22 cellular contexts compared by ENCODE assay signal in genomic region chr13:24894277-24894971, GRCh38.
A peak's percentile ranks its signal among the peaks of the same experiment; 100 is the strongest.
DNase-seq lines count a peak whose midpoint lies in the region; ATAC-seq and TF ChIP-seq lines count a peak whose summit lies in the region.
"Had no signal": no experiment of that assay in that cellular context is flagged by ENCODE, and none has a peak within 500 bp of the region (broad histone marks: within the 10 kb centered on the region; RNA-seq: fewer than 3 reads in every experiment).

No MANE protein-coding gene starts in this region.

- H3K36me3 ChIP-seq in esophagus muscularis mucosa, result peaks cover 4 to 67% (median 36%) of the 10 kb centered on the region in 4 donors

- no peaks in the 10 kb centered on the region for H3K4me1 ChIP-seq in right cardiac atrium (ENCODE audit: control insufficient read depth, insufficient read depth, low read length)
- H3K4me1 ChIP-seq in esophagus muscularis mucosa, result no peaks in the 10 kb centered on the region

- TF ChIP-seq CTCF in esophagus muscularis mucosa (IDR thresholded peaks at IDR 0.05) (no peak), omental fat pad (IDR thresholded peaks at IDR 0.05) (no peak)

- no peak for TF ChIP-seq POLR2A in esophagus muscularis mucosa (IDR thresholded peaks at IDR 0.05; ENCODE audit: low read depth)

- H3K27ac ChIP-seq in right cardiac atrium (ENCODE audit: low read length) (no peak overlapping the region), esophagus muscularis mucosa (replicated peaks in 1 of 4) (no peak overlapping the region)
- H3K27ac ChIP-seq: C4-2B, PC-9 had no signal

- ATAC-seq in right cardiac atrium (peak; percentile 29 to 38), Right ventricle myocardium superior (ENCODE audit: poor library complexity) (no peak), omental fat pad (ENCODE audit: low FRiP score) (peak; percentile 23)
- ATAC-seq: SK-N-SH treated with all-trans-retinoic acid at 6 μM for 48 hours had no signal

- DNase-seq in right cardiac atrium (peak in 1 of 3 donors; percentile 47), Right ventricle myocardium superior (no peak), esophagus muscularis mucosa (ENCODE audit: extremely low spot score) (peak; percentile 34), omental fat pad (ENCODE audit: low spot score) (no peak), SW480 (ENCODE audit: low spot score) (no peak), HuH-7 (ENCODE audit: low spot score) (no peak), DMS114 treated with DMSO at 0.1 percent for 48 hours (lab: John Stamatoyannopoulos, UW; ENCODE audit: unreplicated experiment) (no peak)
- DNase-seq: AML-193; CD8-positive, alpha-beta memory T cell; DMS53; GF-D8; Karpas-422; MV-4-11; NCI-H1105 treated with DMSO at 0.1 percent for 48 hours; NCI-H2029 treated with DMSO at 0.1 percent for 48 hours; NCI-H226; NCI-H510A treated with DMSO at 0.1 percent for 48 hours; NCI-H748 treated with DMSO at 0.1 percent for 48 hours; PC-9; RPMI8226 had no signal

- H3K9me3 ChIP-seq in right cardiac atrium (ENCODE audit: control insufficient read depth, low read length), result no peaks in the 10 kb centered on the region
- H3K9me3 ChIP-seq in esophagus muscularis mucosa, result no peaks in the 10 kb centered on the region

- H3K4me3 ChIP-seq in right cardiac atrium (ENCODE audit: low read length), result no peak overlapping the region
- H3K4me3 ChIP-seq in esophagus muscularis mucosa, result no peak overlapping the region
- H3K4me3 ChIP-seq: PC-9 had no signal

- WGBS in right cardiac atrium, result 93% methylated on average over 29 of the region's 29 CpGs
- WGBS in esophagus muscularis mucosa, result 94% methylated on average over 29 of the region's 29 CpGs

- no peaks in the 10 kb centered on the region for H3K27me3 ChIP-seq in right cardiac atrium (ENCODE audit: control insufficient read depth, insufficient read depth)
- H3K27me3 ChIP-seq in esophagus muscularis mucosa, result no peaks in the 10 kb centered on the region

- TF ChIP-seq EP300 in esophagus muscularis mucosa (IDR thresholded peaks at IDR 0.05), result no peak

- intact Hi-C loops in right cardiac atrium (cut with DNase I), result no loop called here
- intact Hi-C loops in Right ventricle myocardium superior (cut with DNase I), result no loop called here
- intact Hi-C loops in esophagus muscularis mucosa (cut with DNase I), result no loop called here
